ENCODE assay signal across 8 cellular contexts in the genomic region with DNA sequence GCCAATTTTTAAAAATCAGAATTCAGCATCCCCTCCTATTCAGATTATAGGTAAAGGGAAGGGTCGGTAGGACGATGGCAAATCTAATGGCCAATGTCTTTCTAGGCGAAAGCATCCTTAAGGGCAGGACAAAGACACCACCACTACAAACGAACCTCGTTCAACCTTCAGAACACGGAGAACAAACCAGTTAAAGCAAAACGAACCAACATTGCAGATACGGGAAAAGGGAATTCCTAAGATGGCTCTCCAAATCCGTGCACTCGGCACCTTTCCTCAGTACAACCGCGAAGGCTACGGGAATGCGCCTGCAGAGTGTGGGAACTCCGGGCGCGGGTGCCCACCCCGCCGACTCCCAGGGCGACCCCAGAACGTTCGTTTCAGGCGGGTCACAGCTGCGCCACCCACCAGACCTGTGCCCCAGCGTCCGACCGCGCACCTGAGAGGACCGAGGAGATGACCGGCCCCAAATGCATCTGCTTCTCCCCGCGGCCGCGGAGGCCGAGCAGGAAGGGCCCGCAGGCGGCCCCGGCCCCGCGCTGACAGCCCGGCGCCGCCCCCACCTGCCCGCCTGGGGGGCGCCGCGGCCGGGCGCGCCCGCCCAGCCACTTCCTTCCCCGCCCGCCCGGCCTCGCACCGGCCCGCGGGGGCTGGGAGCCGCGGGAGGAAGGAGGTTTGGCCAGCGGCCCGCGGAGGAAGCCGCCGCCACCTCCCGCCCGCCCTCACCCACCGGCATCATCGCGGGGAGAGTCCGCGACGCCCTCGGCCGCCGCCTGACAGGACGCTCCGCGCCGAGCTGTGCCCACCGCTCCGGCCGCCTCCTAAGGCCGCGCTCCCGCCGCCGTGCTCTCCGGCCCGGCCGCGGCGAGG. TPM values are rescaled to one million over a fixed set of nuclear protein-coding genes. Genes with fewer than 3 reads are reported as not detected.
A peak's percentile ranks its signal among the peaks of the same experiment; 100 is the strongest.
DNase-seq lines count a peak whose midpoint lies in the region; FAIRE-seq and TF ChIP-seq lines count a peak whose summit lies in the region.

No MANE protein-coding gene starts in this region.

- H3K36me3 Mint-ChIP-seq in nephron (ENCODE audit: low read depth), result peaks cover 5% of the 10 kb centered on the region

- H3K4me3 ChIP-seq in GM23248 (peak overlapping the region; percentile 90), Karpas-422 (ENCODE audit: low read length) (peak overlapping the region; percentile 68), fibroblast of lung (replicated peaks in 1 of 4; ENCODE audit: control extremely low read depth in 1 of 4, insufficient read depth in 1 of 4, low read depth in 3 of 4, low read length in 4 of 4) (peak overlapping the region; percentile 60 to 74 (median 69))

- TF ChIP-seq POLR2A in GM12891 (IDR thresholded peaks at IDR 0.05; ENCODE audit: low read depth, low read length), result no peak

- peaks cover 35% of the 10 kb centered on the region for H3K27me3 Mint-ChIP-seq in nephron (ENCODE audit: low read depth)

- H3K4me1 ChIP-seq in GM23248 (ENCODE audit: insufficient read depth) (no peaks in the 10 kb centered on the region; the same call in 1 of the 2 replicates), Karpas-422 (ENCODE audit: low read length) (peaks cover 8% of the 10 kb centered on the region), fibroblast of lung (ENCODE audit: control insufficient read depth, extremely low read depth, insufficient read depth, low read length) (no peaks in the 10 kb centered on the region)

- H4K20me1 ChIP-seq in GM23248 (ENCODE audit: insufficient read depth) (no peaks in the 10 kb centered on the region), Karpas-422 (ENCODE audit: insufficient read depth, low read depth, low read length) (0 out of 2 replicates have a peak, but pooled peaks cover 4% of the 10 kb centered on the region), fibroblast of lung (ENCODE audit: control insufficient read depth, extremely low read depth, insufficient read depth, low read length) (no peaks in the 10 kb centered on the region)

- H2AFZ ChIP-seq in GM23248, result peak overlapping the region; percentile 90
- peak overlapping the region; percentile 65; the same call in 1 of the 2 replicates for H2AFZ ChIP-seq in Karpas-422 (ENCODE audit: low read length)
- H2AFZ ChIP-seq in fibroblast of lung (ENCODE audit: low read length), result peak overlapping the region; percentile 4

- FAIRE-seq in GM12891 (lab: Jason Lieb, UNC), result peak; percentile 89

- H3K9me2 ChIP-seq in GM23248 (ENCODE audit: insufficient read depth), result no peaks in the 10 kb centered on the region
- H3K9me2 ChIP-seq in Karpas-422 (replicated peaks; ENCODE audit: insufficient read depth, low read length), result no peaks in the 10 kb centered on the region

- no peaks in the 10 kb centered on the region for H3F3A ChIP-seq in GM23248 (ENCODE audit: insufficient read depth)

- peaks cover 15% of the 10 kb centered on the region for H3K4me1 Mint-ChIP-seq in nephron

- no peaks in the 10 kb centered on the region for H3K9me3 ChIP-seq in GM23248 (ENCODE audit: low read depth)
- H3K9me3 ChIP-seq in Karpas-422 (ENCODE audit: low read length), result no peaks in the 10 kb centered on the region
- no peaks in the 10 kb centered on the region for H3K9me3 ChIP-seq in fibroblast of lung (ENCODE audit: control insufficient read depth, insufficient read depth, low read depth, low read length)

- in situ Hi-C loops in GM23248 (cut with MboI), result no loop called here

- H3K4me2 ChIP-seq in GM23248 (ENCODE audit: unreplicated experiment) (peak overlapping the region; percentile 69), Karpas-422 (ENCODE audit: low read depth, low read length, poor library complexity, severe bottlenecking) (peak overlapping the region; percentile 82), fibroblast of lung (ENCODE audit: extremely low read depth, insufficient read depth, low read length) (peak overlapping the region; percentile 53)

- 4 to 5% methylated on average over 20 to 54 of the region's 93 CpGs for WGBS in GM23248 (ENCODE audit: low coverage in 1 of 2, low lambda C conversion rate in 2 of 2, missing lambda C conversion rate in 2 of 2), 2 experiments

- DNase-seq in GM12891 (ENCODE audit: insufficient read length, low spot score) (peak; percentile 53), GM23248 (peak; percentile 63), Karpas-422 (peak; percentile 59), fibroblast of lung (ENCODE audit: low read depth in 2 of 2) (peak in 1 of 2 donors; percentile 23), GOT3 (lab: John Stamatoyannopoulos, UW) (no peak), Kasumi-1 (lab: John Stamatoyannopoulos, UW) (no peak)
- peak; percentile 66 for DNase-seq in activated CD8-positive, alpha-beta memory T cell treated with anti-CD3 and anti-CD28 coated beads, Interleukin-2, amount 50 U/mL, for 48 hours

- H3K9ac ChIP-seq in GM23248, result peak overlapping the region; percentile 66
- peak overlapping the region; percentile 67 for H3K9ac ChIP-seq in Karpas-422 (ENCODE audit: low read length)
- peak overlapping the region; percentile 53 for H3K9ac ChIP-seq in fibroblast of lung (ENCODE audit: insufficient read depth, low read length)

- peak overlapping the region; percentile 50 to 72 (median 64) for H3K27ac Mint-ChIP-seq in nephron

- H3K9me3 Mint-ChIP-seq in nephron, result no peaks in the 10 kb centered on the region

- H3K27ac ChIP-seq in GM23248, result no peak overlapping the region
- no peak overlapping the region for H3K27ac ChIP-seq in Karpas-422 (ENCODE audit: low read length)
- peak overlapping the region; percentile 13 for H3K27ac ChIP-seq in fibroblast of lung (ENCODE audit: insufficient read depth, low read length)

- TF ChIP-seq CTCF in fibroblast of lung (conservative IDR thresholded peaks at IDR 0.05 in 1 of 2, IDR thresholded peaks at IDR 0.05 in 1 of 2; ENCODE audit: low read depth in 1 of 2, low read length in 2 of 2) (no peak), nephron (IDR thresholded peaks at IDR 0.05; ENCODE audit: unreplicated experiment in 3 of 3) (no peak)

- peaks cover 12% of the 10 kb centered on the region; the same call in 1 of the 2 replicates for H3K79me2 ChIP-seq in GM23248 (ENCODE audit: insufficient read depth)
- H3K79me2 ChIP-seq in Karpas-422 (ENCODE audit: low read length), result no peaks in the 10 kb centered on the region
- no peaks in the 10 kb centered on the region for H3K79me2 ChIP-seq in fibroblast of lung (ENCODE audit: control insufficient read depth, insufficient read depth, low read length)

- H3K36me3 ChIP-seq in GM23248 (ENCODE audit: low read depth) (no peaks in the 10 kb centered on the region), Karpas-422 (ENCODE audit: insufficient read depth, low read length) (no peaks in the 10 kb centered on the region), fibroblast of lung (ENCODE audit: control insufficient read depth, insufficient read depth, low read length) (no peaks in the 10 kb centered on the region)

- H3K27me3 ChIP-seq in GM23248 (replicated peaks; ENCODE audit: insufficient read depth) (no peaks in the 10 kb centered on the region), Karpas-422 (ENCODE audit: low read length) (no peaks in the 10 kb centered on the region), fibroblast of lung (ENCODE audit: control insufficient read depth, insufficient read depth, low read length) (peaks cover 6% of the 10 kb centered on the region)

- H3K4me3 Mint-ChIP-seq in nephron, result peak overlapping the region; percentile 71 to 97 (median 91)

TF ChIP-seq in GM12891, 5 proteins besides CTCF, POLR2A, EP300 and RAD21:
- TF ChIP-seq POU2F2 (IDR thresholded peaks at IDR 0.05; ENCODE audit: low read depth, low read length) (no peak), POLR2AphosphoS5 (IDR thresholded peaks at IDR 0.05; ENCODE audit: low read depth, low read length) (no peak), TAF1 (IDR thresholded peaks at IDR 0.05; ENCODE audit: low read depth, low read length) (no peak), PAX5 (IDR thresholded peaks at IDR 0.05; ENCODE audit: insufficient read depth, low read length, severe bottlenecking) (no peak), SPI1 (IDR thresholded peaks at IDR 0.05; ENCODE audit: low read depth, low read length) (no peak)

RNA-seq across cellular contexts. Expression of a gene that starts 0.6 kb away (rescaled TPM):
- polyA plus RNA-seq in GM12891 (2012; ENCODE audit: low read depth, missing spikeins), result 3.6 TPM
- total RNA-seq in GM23248 (2014; rRNA removed; shearing (Covaris generic)), result 4.6 and 10.6 TPM in 2 replicates
- 2.0 and 2.4 TPM in 2 replicates for polyA plus RNA-seq in GM23248 (2016; fragmentation: Nextera tagmentation; extraction: Ambion mirVana)
- 3.0 and 3.6 TPM in 2 replicates for total RNA-seq in Karpas-422 (2014; rRNA removed; shearing (Covaris generic); ENCODE audit: low replicate concordance)
- 1.3 and 2.0 TPM in 2 replicates for total RNA-seq in fibroblast of lung
- 2.7 and 3.3 TPM in 2 replicates for polyA plus RNA-seq in fibroblast of lung
- 1.8 and 5.1 TPM in 2 replicates for polyA plus RNA-seq in fibroblast of lung (2012)
- 5.5 and 20.9 TPM in 2 replicates for polyA minus RNA-seq in fibroblast of lung (ENCODE audit: low replicate concordance)

Comparison
In these comparisons a context has a peak if more than half of its experiments do, and no peak if none do; other contexts are left out.
1. DNase-seq: peak in GM12891 (single experiment), GM23248 (single experiment), Karpas-422 (single experiment) and activated CD8-positive, alpha-beta memory T cell treated with anti-CD3 and anti-CD28 coated beads, Interleukin-2, amount 50 U/mL, for 48 hours (single experiment); none in GOT3 (single experiment) and Kasumi-1 (0 of 2).
2. H2AFZ ChIP-seq: peak in every context shown above with its lines; median percentile 90 in GM23248; 65 in Karpas-422; 4 in fibroblast of lung.
3. Peak in every context shown above with its lines, with median percentiles within 50 percentile points of each other: H3K4me2 ChIP-seq, H3K4me3 ChIP-seq and H3K9ac ChIP-seq.